Comparison of ENCODE assay signal across 10 cellular contexts in genomic region chr10:110783509-110784103, GRCh38.
DNase-seq lines count a peak whose midpoint lies in the region; ATAC-seq and TF ChIP-seq lines count a peak whose summit lies in the region.
"Had no signal": no experiment of that assay in that cellular context is flagged by ENCODE, and none has a peak within 500 bp of the region (broad histone marks: within the 10 kb centered on the region; RNA-seq: fewer than 3 reads in every experiment).

No MANE protein-coding gene starts in this region.

- no peak overlapping the region for H3K4me3 ChIP-seq in heart right ventricle
- no peak overlapping the region for H3K4me3 ChIP-seq in rectal smooth muscle tissue (ENCODE audit: low read length)
- H3K4me3 ChIP-seq in thyroid gland (replicated peaks in 1 of 3) = no peak overlapping the region

- peaks cover 42% of the 10 kb centered on the region for H3K4me1 Mint-ChIP-seq in activated naive CD8-positive, alpha-beta T cell (ENCODE audit: low read depth)

- peak overlapping the region; percentile 48 for H3K4me3 Mint-ChIP-seq in activated naive CD8-positive, alpha-beta T cell
- H3K4me3 Mint-ChIP-seq: memory B cell had no signal

- peak overlapping the region; percentile 93 for H3K27ac Mint-ChIP-seq in activated naive CD8-positive, alpha-beta T cell
- H3K27ac Mint-ChIP-seq: memory B cell had no signal

- H3K27me3 ChIP-seq in heart right ventricle (no peaks in the 10 kb centered on the region), rectal smooth muscle tissue (ENCODE audit: control insufficient read depth, insufficient read depth, low read length) (no peaks in the 10 kb centered on the region), thyroid gland (no peaks in the 10 kb centered on the region)

- H3K4me1 ChIP-seq in heart right ventricle (peaks cover under 1 to 100% (median 44%) of the 10 kb centered on the region in 9 donors), rectal smooth muscle tissue (ENCODE audit: control insufficient read depth, insufficient read depth, low read length) (no peaks in the 10 kb centered on the region), thyroid gland (peaks cover 25 to 38% of the 10 kb centered on the region in 2 donors)

- no peak for TF ChIP-seq POLR2A in thyroid gland (IDR thresholded peaks at IDR 0.05)

- WGBS in heart right ventricle, 2 donors = 33 to 39% methylated on average over 7 of the region's 7 CpGs
- 71% methylated on average over 7 of the region's 7 CpGs for WGBS in thyroid gland, 2 donors

- DNase-seq in heart right ventricle = no peak
- no peak for DNase-seq in left ventricle myocardium superior
- no peak for DNase-seq in thyroid gland
- DNase-seq in DMS79 treated with DMSO at 0.1 percent for 48 hours (lab: John Stamatoyannopoulos, UW) = no peak
- DNase-seq in NCI-H187 treated with DMSO at 0.1 percent for 48 hours (lab: John Stamatoyannopoulos, UW) = no peak
- DNase-seq: cortex of kidney had no signal

- H3K36me3 Mint-ChIP-seq in activated naive CD8-positive, alpha-beta T cell = no peaks in the 10 kb centered on the region
- H3K36me3 Mint-ChIP-seq: memory B cell had no signal

- ATAC-seq in heart right ventricle = peak in 1 of 8 donors; percentile 3
- no peak for ATAC-seq in left ventricle myocardium superior
- no peak for ATAC-seq in HG03280 (IDR thresholded peaks at IDR 0.05; ENCODE audit: unreplicated experiment)

- H3K36me3 ChIP-seq in heart right ventricle (peaks cover 0 to 28% (median 0%) of the 10 kb centered on the region in 9 donors), rectal smooth muscle tissue (ENCODE audit: control insufficient read depth, insufficient read depth, low read length) (no peaks in the 10 kb centered on the region), thyroid gland (no peaks in the 10 kb centered on the region)

- intact Hi-C loops in heart right ventricle (cut with DNase I) = no loop called here
- intact Hi-C loops in left ventricle myocardium superior (cut with micrococcal nuclease) = no loop called here
- intact Hi-C loops in thyroid gland (cut with DNase I) = no loop called here

- TF ChIP-seq CTCF in heart right ventricle (IDR thresholded peaks at IDR 0.05) = peak in 1 of 9 donors; percentile 5
- TF ChIP-seq CTCF in thyroid gland (IDR thresholded peaks at IDR 0.05) = no peak

- H3K9ac ChIP-seq in rectal smooth muscle tissue (ENCODE audit: low read length) = no peak overlapping the region

- H3K27ac ChIP-seq in heart right ventricle = peak overlapping the region in 8 of 10 donors; percentile 13 to 62 (median 28)
- peak overlapping the region; percentile 70 for H3K27ac ChIP-seq in rectal smooth muscle tissue (ENCODE audit: low read depth, low read length)
- peak overlapping the region; percentile 82 to 96 (median 85) for H3K27ac ChIP-seq in thyroid gland

- H3K27me3 Mint-ChIP-seq in activated naive CD8-positive, alpha-beta T cell = no peaks in the 10 kb centered on the region
- H3K27me3 Mint-ChIP-seq: memory B cell had no signal

- H3K9me3 Mint-ChIP-seq in activated naive CD8-positive, alpha-beta T cell (ENCODE audit: low read depth) = no peaks in the 10 kb centered on the region
- H3K9me3 Mint-ChIP-seq: memory B cell had no signal

- H3K9me3 ChIP-seq in heart right ventricle (no peaks in the 10 kb centered on the region), thyroid gland (no peaks in the 10 kb centered on the region)

Comparison
In these comparisons a context has a peak if more than half of its experiments do, and no peak if none do; other contexts are left out.
1. H3K27ac ChIP-seq: peak in every context shown above with its lines; median percentile 85 in thyroid gland; 70 in rectal smooth muscle tissue; 28 in heart right ventricle.